In the genomic region with DNA sequence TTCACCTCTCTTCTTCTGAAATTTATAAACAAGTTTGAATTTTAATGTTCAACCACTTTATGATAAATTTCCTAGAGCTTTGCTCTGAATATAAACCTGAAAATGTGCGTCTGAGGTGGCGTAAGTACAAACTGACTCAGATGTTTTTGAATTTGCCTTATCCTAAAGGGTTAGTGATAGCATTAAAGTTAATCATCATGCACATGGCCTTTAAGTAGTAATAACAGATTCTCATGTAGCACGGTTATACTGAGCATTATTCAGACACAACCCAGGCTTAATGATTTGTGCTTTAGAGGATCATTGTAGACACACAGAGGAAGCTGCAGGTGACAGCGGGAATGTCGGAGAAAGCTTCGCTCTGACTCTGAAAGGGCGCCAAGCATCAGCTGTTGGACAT, we compare ENCODE assay signal across 18 cellular contexts.
A peak's percentile ranks its signal among the peaks of the same experiment; 100 is the strongest.
DNase-seq lines count a peak whose midpoint lies in the region; ATAC-seq and TF ChIP-seq lines count a peak whose summit lies in the region.
"Had no signal": no experiment of that assay in that cellular context is flagged by ENCODE, and none has a peak within 500 bp of the region (broad histone marks: within the 10 kb centered on the region; RNA-seq: fewer than 3 reads in every experiment).

No MANE protein-coding gene starts in this region.

- H3K27me3 ChIP-seq in DOHH2 (ENCODE audit: control insufficient read depth, low read length) (peaks cover 63% of the 10 kb centered on the region), MM.1S (replicated peaks; ENCODE audit: insufficient read depth, low read length) (no peaks in the 10 kb centered on the region), stomach (no peaks in the 10 kb centered on the region)

- H3K4me2 ChIP-seq in DOHH2 (ENCODE audit: low read length) (peak overlapping the region; percentile 61), MM.1S (ENCODE audit: low read depth, low read length) (no peak overlapping the region)
- H3K4me2 ChIP-seq: SK-N-SH had no signal

- TF ChIP-seq POLR2A in stomach (IDR thresholded peaks at IDR 0.05), result no peak

- peaks cover 17% of the 10 kb centered on the region for H3K4me1 Mint-ChIP-seq in stimulated activated effector memory CD8-positive, alpha-beta T cell treated with anti-CD3 and anti-CD28 coated beads, Interleukin-12 subunit alpha, Interleukin-12 subunit beta, amount 100 ng/mL, for 72 hours

- H3K4me1 ChIP-seq in DOHH2 (ENCODE audit: control insufficient read depth, low read length) (peaks cover 41% of the 10 kb centered on the region), MM.1S (ENCODE audit: low read length) (peaks cover 27% of the 10 kb centered on the region), stomach (no peaks in the 10 kb centered on the region)

- H3K36me3 ChIP-seq in DOHH2 (ENCODE audit: control insufficient read depth, low read length) (no peaks in the 10 kb centered on the region), MM.1S (replicated peaks; ENCODE audit: insufficient read depth, low read length) (peaks cover 11% of the 10 kb centered on the region), stomach (no peaks in the 10 kb centered on the region)
- H3K36me3 ChIP-seq: MG63 had no signal

- H2AFZ ChIP-seq in MM.1S (ENCODE audit: low read length), result no peak overlapping the region

- no peaks in the 10 kb centered on the region for H3K9me3 Mint-ChIP-seq in stimulated activated effector memory CD8-positive, alpha-beta T cell treated with anti-CD3 and anti-CD28 coated beads, Interleukin-12 subunit alpha, Interleukin-12 subunit beta, amount 100 ng/mL, for 72 hours
- H3K9me3 Mint-ChIP-seq: CD14-positive monocyte had no signal

- no peak for TF ChIP-seq CTCF in DOHH2 (IDR thresholded peaks at IDR 0.05; ENCODE audit: low read depth, low read length, poor library complexity, severe bottlenecking)
- TF ChIP-seq CTCF in MM.1S (IDR thresholded peaks at IDR 0.05; ENCODE audit: low read length), result no peak
- TF ChIP-seq CTCF in stomach (IDR thresholded peaks at IDR 0.05), result no peak

- peaks cover 4% of the 10 kb centered on the region for H3F3A ChIP-seq in DOHH2 (ENCODE audit: control insufficient read depth, insufficient read depth)
- H3F3A ChIP-seq in MM.1S (ENCODE audit: insufficient read depth, low read length), result peaks cover 6% of the 10 kb centered on the region; the same call in 1 of the 2 replicates

- H3K79me2 ChIP-seq in DOHH2 (ENCODE audit: control insufficient read depth, low read length) (no peaks in the 10 kb centered on the region), MM.1S (ENCODE audit: low read length) (peaks cover 27% of the 10 kb centered on the region)

- 86 to 94% (median 89%) methylated on average over 7 of the region's 7 CpGs for WGBS in stomach, 5 donors

- H3K9me2 ChIP-seq in DOHH2 (replicated peaks; ENCODE audit: control insufficient read depth, low read length) (no peaks in the 10 kb centered on the region), MM.1S (replicated peaks; ENCODE audit: insufficient read depth, low read length) (no peaks in the 10 kb centered on the region)
- H3K9me2 ChIP-seq: SK-N-SH had no signal

- no peak overlapping the region for H3K27ac ChIP-seq in DOHH2 (ENCODE audit: low read depth, low read length)
- H3K27ac ChIP-seq in MM.1S (ENCODE audit: low read length), result peak overlapping the region; percentile 43; the same call in 1 of the 2 replicates
- H3K27ac ChIP-seq in stomach, result no peak overlapping the region

- peak overlapping the region; percentile 42 for H3K4me3 ChIP-seq in DOHH2 (ENCODE audit: low read length)
- no peak overlapping the region for H3K4me3 ChIP-seq in MM.1S (ENCODE audit: low read length)
- no peak overlapping the region for H3K4me3 ChIP-seq in stomach
- H3K4me3 ChIP-seq: MG63 had no signal

- no peaks in the 10 kb centered on the region for H3K9me3 ChIP-seq in DOHH2 (ENCODE audit: control insufficient read depth, insufficient read depth, low read length)
- no peaks in the 10 kb centered on the region for H3K9me3 ChIP-seq in MM.1S (replicated peaks; ENCODE audit: insufficient read depth, low read length)
- H3K9me3 ChIP-seq in stomach, result no peaks in the 10 kb centered on the region
- H3K9me3 ChIP-seq: MG63, SK-N-SH had no signal

- no peak for TF ChIP-seq EP300 in stomach (IDR thresholded peaks at IDR 0.05)

- H3K9ac ChIP-seq in MM.1S (ENCODE audit: low read length), result no peak overlapping the region
- H3K9ac ChIP-seq: SK-N-SH had no signal

- H4K20me1 ChIP-seq in DOHH2 (ENCODE audit: control insufficient read depth, insufficient read depth, low read depth, low read length), result peaks cover 5% of the 10 kb centered on the region
- no peaks in the 10 kb centered on the region for H4K20me1 ChIP-seq in MM.1S (ENCODE audit: insufficient read depth, low read length)

- no peak overlapping the region for H3K27ac Mint-ChIP-seq in stimulated activated effector memory CD8-positive, alpha-beta T cell treated with anti-CD3 and anti-CD28 coated beads, Interleukin-12 subunit alpha, Interleukin-12 subunit beta, amount 100 ng/mL, for 72 hours

- H3K36me3 Mint-ChIP-seq in stimulated activated effector memory CD8-positive, alpha-beta T cell treated with anti-CD3 and anti-CD28 coated beads, Interleukin-12 subunit alpha, Interleukin-12 subunit beta, amount 100 ng/mL, for 72 hours, result peaks cover 40% of the 10 kb centered on the region

- DNase-seq in MM.1S (no peak), amniotic epithelial cell (ENCODE audit: low read depth) (peak; percentile 61), stomach (no peak)
- DNase-seq in stimulated activated effector memory CD8-positive, alpha-beta T cell treated with anti-CD3 and anti-CD28 coated beads, Interleukin-12 subunit alpha, Interleukin-12 subunit beta, amount 100 ng/mL, for 72 hours (ENCODE audit: low spot score in 2 of 2), result no peak
- DNase-seq: DMS79; MG63; NCI-H1092; NCI-H146; NCI-H2029 treated with DMSO at 0.1 percent for 48 hours; NCI-H446 treated with DMSO at 0.1 percent for 48 hours; NCI-H69; NK-92 treated with Interleukin-12 subunit alpha and Interleukin-12 subunit beta, amount 100 ng/mL, for 24 hours; SHP77; SK-N-SH had no signal

- no peak overlapping the region for H3K4me3 Mint-ChIP-seq in stimulated activated effector memory CD8-positive, alpha-beta T cell treated with anti-CD3 and anti-CD28 coated beads, Interleukin-12 subunit alpha, Interleukin-12 subunit beta, amount 100 ng/mL, for 72 hours
- H3K4me3 Mint-ChIP-seq: CD14-positive monocyte had no signal

- peak; percentile 68 for ATAC-seq in stimulated activated effector memory CD8-positive, alpha-beta T cell treated with anti-CD3 and anti-CD28 coated beads, Interleukin-12 subunit alpha, Interleukin-12 subunit beta, amount 100 ng/mL, for 72 hours
- ATAC-seq in HG03432 (IDR thresholded peaks at IDR 0.05; ENCODE audit: unreplicated experiment) (no peak), GM21528 (IDR thresholded peaks at IDR 0.05; ENCODE audit: low FRiP score, unreplicated experiment) (no peak)

- intact Hi-C loops in stomach (cut with DNase I; ENCODE audit: low total_unique reads), result no loop called here
